In genomic region chr19:49486710-49487276, GRCh38 we compare ENCODE assay signal across 8 cellular contexts. TPM values are rescaled to one million over a fixed set of nuclear protein-coding genes. Genes with fewer than 3 reads are reported as not detected.
A peak's percentile ranks its signal among the peaks of the same experiment; 100 is the strongest.
DNase-seq lines count a peak whose midpoint lies in the region; ATAC-seq, FAIRE-seq and TF ChIP-seq lines count a peak whose summit lies in the region.

No MANE protein-coding gene starts in this region.

- peaks cover 71% of the 10 kb centered on the region for H3K36me3 Mint-ChIP-seq in T-helper 2 cell treated with Interferon-gamma antibody and Interleukin-4, amounts not matched to agents 5 μg/mL and 100 μg/mL, for 36 hours (ENCODE audit: low read depth)
- peaks cover 26% of the 10 kb centered on the region for H3K36me3 Mint-ChIP-seq in activated naive CD8-positive, alpha-beta T cell

- no peak for DNase-seq in T-helper 2 cell treated with Interferon-gamma antibody and Interleukin-4, amounts not matched to agents 5 μg/mL and 100 μg/mL, for 36 hours (ENCODE audit: low spot score)
- DNase-seq in T-helper 2 cell: no peak
- no peak for DNase-seq in HepG2 (ENCODE audit: low spot score)
- DNase-seq in testis: no peak
- DNase-seq in T-helper 9 cell: no peak
- no peak for DNase-seq in NCI-H526 (lab: John Stamatoyannopoulos, UW)
- DNase-seq in A172 (ENCODE audit: low spot score): no peak

- 87% methylated on average over 15 of the region's 23 CpGs for WGBS in HepG2 (ENCODE audit: low lambda C conversion rate)
- WGBS in testis, 2 donors: 41 to 46% methylated on average over 22 to 23 of the region's 23 CpGs

- peak overlapping the region; percentile 94 for H3K27ac Mint-ChIP-seq in T-helper 2 cell treated with Interferon-gamma antibody and Interleukin-4, amounts not matched to agents 5 μg/mL and 100 μg/mL, for 36 hours
- H3K27ac Mint-ChIP-seq in activated naive CD8-positive, alpha-beta T cell: peak overlapping the region; percentile 100

- H3K27me3 ChIP-seq in HepG2 (ENCODE audit: control insufficient read depth in 1 of 2, insufficient read depth in 2 of 2, low read length in 2 of 2): peaks cover 0 to 3% of the 10 kb centered on the region in 2 experiments; a peak in 1 of 5 replicates
- no peaks in the 10 kb centered on the region for H3K27me3 ChIP-seq in testis

- intact Hi-C loops in HepG2 (cut with micrococcal nuclease; ENCODE audit: unreplicated experiment) (no loop called here), testis (cut with DNase I; ENCODE audit: low total_unique reads) (no loop called here)

- POLR2A ChIA-PET in HepG2 (lab: Yijun Ruan, JAX): interaction anchor here (1.4 to 1.6 kb wide), 3 partner anchors 8 to 16 kb away, joined by 3 to 13 read pairs (median 6); partner anchors contain the start of gene RPS11

- no peak for ATAC-seq in HepG2

- H4K20me1 ChIP-seq in HepG2 (ENCODE audit: insufficient read depth, low read length): peaks cover 39% of the 10 kb centered on the region

- TF ChIP-seq POLR2A in HepG2 (IDR thresholded peaks at IDR 0.05; ENCODE audit: insufficient read depth in 1 of 2, low read depth in 2 of 2, low read length in 2 of 2) (no peak), testis (IDR thresholded peaks at IDR 0.05) (no peak)

- no peak for TF ChIP-seq RAD21 in HepG2 (CRISPR knock-in tag; IDR thresholded peaks at IDR 0.05)

- peaks cover 19 to 29% of the 10 kb centered on the region in 2 experiments for H3K36me3 ChIP-seq in HepG2 (replicated peaks in 1 of 2; ENCODE audit: control insufficient read depth in 1 of 2, insufficient read depth in 2 of 2, low read length in 2 of 2)
- no peaks in the 10 kb centered on the region for H3K36me3 ChIP-seq in testis (ENCODE audit: low read depth, missing control alignments)

- in situ Hi-C loops in HepG2 (cut with HindIII; ENCODE audit: extremely low pct_ligation_motif_present, low pct_unique_long_range_greater_than_20kb): no loop called here

- H3K4me1 ChIP-seq in HepG2 (ENCODE audit: insufficient read depth, low read length) (peaks cover 29% of the 10 kb centered on the region), testis (peaks cover 15% of the 10 kb centered on the region)

- peaks cover 3% of the 10 kb centered on the region for H3K27me3 Mint-ChIP-seq in T-helper 2 cell treated with Interferon-gamma antibody and Interleukin-4, amounts not matched to agents 5 μg/mL and 100 μg/mL, for 36 hours (ENCODE audit: low read depth)
- H3K27me3 Mint-ChIP-seq in activated naive CD8-positive, alpha-beta T cell: no peaks in the 10 kb centered on the region

- H3K4me3 ChIP-seq in HepG2 (replicated peaks in 1 of 3; ENCODE audit: insufficient read depth in 1 of 3, low read depth in 2 of 3, low read length in 3 of 3) (peak overlapping the region in 2 of 3 experiments; percentile 50 to 63; a peak in 3 of 6 replicates), testis (peak overlapping the region; percentile 84 to 100)

- TF ChIP-seq CTCF in HepG2 (CRISPR knock-in tag; IDR thresholded peaks at IDR 0.05): no peak
- TF ChIP-seq CTCF in testis (IDR thresholded peaks at IDR 0.05): peak in 1 of 3 experiments; percentile 25

- FAIRE-seq in HepG2 (lab: Jason Lieb, UNC): no peak

- H3K9me3 Mint-ChIP-seq in T-helper 2 cell treated with Interferon-gamma antibody and Interleukin-4, amounts not matched to agents 5 μg/mL and 100 μg/mL, for 36 hours: no peaks in the 10 kb centered on the region
- no peaks in the 10 kb centered on the region for H3K9me3 Mint-ChIP-seq in activated naive CD8-positive, alpha-beta T cell (ENCODE audit: low read depth)

- peaks cover 19% of the 10 kb centered on the region for H3K4me1 Mint-ChIP-seq in T-helper 2 cell treated with Interferon-gamma antibody and Interleukin-4, amounts not matched to agents 5 μg/mL and 100 μg/mL, for 36 hours (ENCODE audit: low read depth)
- peaks cover 30% of the 10 kb centered on the region for H3K4me1 Mint-ChIP-seq in activated naive CD8-positive, alpha-beta T cell (ENCODE audit: low read depth)

- H3K79me2 ChIP-seq in HepG2 (ENCODE audit: insufficient read depth, low read length): peaks cover 37% of the 10 kb centered on the region

- BruUV-seq in HepG2 (replicated peaks; lab: Mats Ljungman, UMichigan): TSS peak; percentile 49

- peak overlapping the region; percentile 70 for H3K27ac ChIP-seq in HepG2 (ENCODE audit: extremely low read length, insufficient read depth, low read length)
- H3K27ac ChIP-seq in testis: peak overlapping the region; percentile 85 to 89

- H3K9ac ChIP-seq in HepG2 (ENCODE audit: insufficient read depth, low read depth, low read length): peak overlapping the region; percentile 82

- H2AFZ ChIP-seq in HepG2 (ENCODE audit: low read length): no peak overlapping the region

- no peak for TF ChIP-seq EP300 in HepG2 (IDR thresholded peaks at IDR 0.05; ENCODE audit: low read depth in 2 of 2, low read length in 2 of 2)
- TF ChIP-seq EP300 in HepG2 (CRISPR knock-in tag; IDR thresholded peaks at IDR 0.05; ENCODE audit: borderline replicate concordance): no peak

- H3K4me2 ChIP-seq in HepG2 (ENCODE audit: low read depth, low read length): peak overlapping the region; percentile 80

- peak overlapping the region; percentile 99 for H3K4me3 Mint-ChIP-seq in T-helper 2 cell treated with Interferon-gamma antibody and Interleukin-4, amounts not matched to agents 5 μg/mL and 100 μg/mL, for 36 hours
- peak overlapping the region; percentile 99 for H3K4me3 Mint-ChIP-seq in activated naive CD8-positive, alpha-beta T cell

- H3K9me3 ChIP-seq in HepG2 (ENCODE audit: low read length) (no peaks in the 10 kb centered on the region), testis (no peaks in the 10 kb centered on the region)

- CTCF ChIA-PET in HepG2 (lab: Yijun Ruan, JAX; ENCODE audit: low intra/inter-chr PET ratio, low total read pairs): no interaction called here

RNA-seq across cellular contexts. Expression of gene RPL13A, which starts 0.6 kb away (rescaled TPM):
- total RNA-seq in HepG2 (2016; rRNA removed; fragmentation: Illumina TruSeq; extraction: Trizol): 2,601 and 3,137 TPM in 2 replicates
- 4,258 and 4,636 TPM in 2 replicates for total RNA-seq in HepG2 (2016; cell fraction: cytosol; rRNA removed; fragmentation: Illumina TruSeq; extraction: Trizol; ENCODE audit: low read depth)
- 2,656 and 3,295 TPM in 2 replicates for total RNA-seq in HepG2 (2016; cell fraction: insoluble cytoplasmic fraction; rRNA removed; fragmentation: Illumina TruSeq; extraction: Trizol)
- 7,013 and 7,095 TPM in 2 replicates for total RNA-seq in HepG2 (2016; cell fraction: membrane; rRNA removed; fragmentation: Illumina TruSeq; extraction: Trizol)
- 1,096 and 1,183 TPM in 2 replicates for total RNA-seq in HepG2 (2016; cell fraction: nucleus; rRNA removed; fragmentation: Illumina TruSeq; extraction: Trizol)
- 3,407 and 3,954 TPM in 2 replicates for polyA plus RNA-seq in HepG2 (2011; rRNA removed)
- 2,986 and 5,309 TPM in 2 replicates for polyA plus RNA-seq in HepG2 (2011; cell fraction: cytosol; rRNA removed)
- 2,708 and 2,782 TPM in 2 replicates for polyA plus RNA-seq in HepG2 (2011; cell fraction: nucleus; rRNA removed)
- 2,954 and 4,264 TPM in 2 replicates for polyA plus RNA-seq in HepG2 (2012)
- 5,376 and 5,987 TPM in 2 replicates for polyA plus RNA-seq in HepG2 (2016; cell fraction: cytosol; fragmentation: Illumina TruSeq; extraction: Trizol; ENCODE audit: low read depth)
- polyA plus RNA-seq in HepG2 (2016; cell fraction: insoluble cytoplasmic fraction; fragmentation: Illumina TruSeq; extraction: Trizol; ENCODE audit: low read depth): 3,762 and 3,802 TPM in 2 replicates
- polyA plus RNA-seq in HepG2 (2016; cell fraction: membrane; fragmentation: Illumina TruSeq; extraction: Trizol; ENCODE audit: low read depth): 7,707 and 8,057 TPM in 2 replicates
- polyA plus RNA-seq in HepG2 (2016; cell fraction: nucleus; fragmentation: Illumina TruSeq; extraction: Trizol; ENCODE audit: insufficient read depth, low read depth): 2,294 and 2,333 TPM in 2 replicates
- 2,394 and 2,613 TPM in 2 replicates for polyA minus RNA-seq in HepG2 (2011; rRNA and poly(A)+ RNA removed; ENCODE audit: low replicate concordance)
- polyA minus RNA-seq in HepG2 (2011; cell fraction: cytosol; rRNA and poly(A)+ RNA removed): 898 and 937 TPM in 2 replicates
- 1,540 and 1,647 TPM in 2 replicates for polyA minus RNA-seq in HepG2 (2011; cell fraction: nucleus; rRNA and poly(A)+ RNA removed)
- total RNA-seq in testis: 1,000 to 10,000 TPM; 1,063 to 1,721 TPM
- 1,193 TPM for polyA plus RNA-seq in testis (ENCODE audit: insufficient read depth, low read depth, low replicate concordance)
- 1,452 and 1,525 TPM in 2 replicates for total RNA-seq in A172 (2014; rRNA removed; shearing (Covaris generic))

RNA-seq across cellular contexts. Expression of gene RPS11, which starts 9.4 kb away (rescaled TPM):
- total RNA-seq in HepG2 (2016; rRNA removed; fragmentation: Illumina TruSeq; extraction: Trizol) (2,345 and 2,734 TPM in 2 replicates), testis (1,000 to 10,000 TPM; 1,958 to 3,437 TPM)
- 3,922 and 3,962 TPM in 2 replicates for total RNA-seq in HepG2 (2016; cell fraction: cytosol; rRNA removed; fragmentation: Illumina TruSeq; extraction: Trizol; ENCODE audit: low read depth)
- total RNA-seq in HepG2 (2016; cell fraction: insoluble cytoplasmic fraction; rRNA removed; fragmentation: Illumina TruSeq; extraction: Trizol): 2,320 and 2,893 TPM in 2 replicates
- total RNA-seq in HepG2 (2016; cell fraction: membrane; rRNA removed; fragmentation: Illumina TruSeq; extraction: Trizol): 5,292 and 5,634 TPM in 2 replicates
- total RNA-seq in HepG2 (2016; cell fraction: nucleus; rRNA removed; fragmentation: Illumina TruSeq; extraction: Trizol): 817 and 896 TPM in 2 replicates
- polyA plus RNA-seq in HepG2 (2011; rRNA removed) (2,839 and 2,896 TPM in 2 replicates), testis (ENCODE audit: insufficient read depth, low read depth, low replicate concordance) (2,108 TPM)
- polyA plus RNA-seq in HepG2 (2011; cell fraction: cytosol; rRNA removed): 6,087 and 6,094 TPM in 2 replicates
- 1,822 and 1,919 TPM in 2 replicates for polyA plus RNA-seq in HepG2 (2011; cell fraction: nucleus; rRNA removed)
- 3,444 and 3,595 TPM in 2 replicates for polyA plus RNA-seq in HepG2 (2012)
- 4,821 and 5,462 TPM in 2 replicates for polyA plus RNA-seq in HepG2 (2016; cell fraction: cytosol; fragmentation: Illumina TruSeq; extraction: Trizol; ENCODE audit: low read depth)
- polyA plus RNA-seq in HepG2 (2016; cell fraction: insoluble cytoplasmic fraction; fragmentation: Illumina TruSeq; extraction: Trizol; ENCODE audit: low read depth): 3,269 and 3,282 TPM in 2 replicates
- 6,240 and 6,461 TPM in 2 replicates for polyA plus RNA-seq in HepG2 (2016; cell fraction: membrane; fragmentation: Illumina TruSeq; extraction: Trizol; ENCODE audit: low read depth)
- polyA plus RNA-seq in HepG2 (2016; cell fraction: nucleus; fragmentation: Illumina TruSeq; extraction: Trizol; ENCODE audit: insufficient read depth, low read depth): 1,822 and 1,918 TPM in 2 replicates
- polyA minus RNA-seq in HepG2 (2011; rRNA and poly(A)+ RNA removed; ENCODE audit: low replicate concordance): 1,415 and 1,765 TPM in 2 replicates
- 470 and 550 TPM in 2 replicates for polyA minus RNA-seq in HepG2 (2011; cell fraction: cytosol; rRNA and poly(A)+ RNA removed)
- 202 and 266 TPM in 2 replicates for polyA minus RNA-seq in HepG2 (2011; cell fraction: nucleus; rRNA and poly(A)+ RNA removed)
- 2,104 and 3,140 TPM in 2 replicates for total RNA-seq in A172 (2014; rRNA removed; shearing (Covaris generic))

RNA-seq across cellular contexts. Expression of gene FLT3LG, which starts 12.8 kb away (rescaled TPM):
- total RNA-seq in HepG2 (2016; rRNA removed; fragmentation: Illumina TruSeq; extraction: Trizol) (0.58 and 1.5 TPM in 2 replicates), testis (1 to 10 TPM; 3.0 to 4.6 TPM)
- total RNA-seq in HepG2 (2016; cell fraction: cytosol; rRNA removed; fragmentation: Illumina TruSeq; extraction: Trizol; ENCODE audit: low read depth): 2.3 and 2.9 TPM in 2 replicates
- 0.67 and 1.4 TPM in 2 replicates for total RNA-seq in HepG2 (2016; cell fraction: insoluble cytoplasmic fraction; rRNA removed; fragmentation: Illumina TruSeq; extraction: Trizol)
- total RNA-seq in HepG2 (2016; cell fraction: membrane; rRNA removed; fragmentation: Illumina TruSeq; extraction: Trizol): 2.2 and 2.3 TPM in 2 replicates
- 1.3 and 2.9 TPM in 2 replicates for total RNA-seq in HepG2 (2016; cell fraction: nucleus; rRNA removed; fragmentation: Illumina TruSeq; extraction: Trizol)
- polyA plus RNA-seq in HepG2 (2011; rRNA removed) (2.6 and 3.0 TPM in 2 replicates), testis (ENCODE audit: insufficient read depth, low read depth, low replicate concordance) (7.1 TPM)
- 1.1 and 1.7 TPM in 2 replicates for polyA plus RNA-seq in HepG2 (2011; cell fraction: cytosol; rRNA removed)
- 5.2 and 6.9 TPM in 2 replicates for polyA plus RNA-seq in HepG2 (2011; cell fraction: nucleus; rRNA removed)
- 2.0 and 4.6 TPM in 2 replicates for polyA plus RNA-seq in HepG2 (2012)
- polyA plus RNA-seq in HepG2 (2016; cell fraction: cytosol; fragmentation: Illumina TruSeq; extraction: Trizol; ENCODE audit: low read depth): 4.2 and 4.4 TPM in 2 replicates
- 2.3 and 2.4 TPM in 2 replicates for polyA plus RNA-seq in HepG2 (2016; cell fraction: insoluble cytoplasmic fraction; fragmentation: Illumina TruSeq; extraction: Trizol; ENCODE audit: low read depth)
- polyA plus RNA-seq in HepG2 (2016; cell fraction: membrane; fragmentation: Illumina TruSeq; extraction: Trizol; ENCODE audit: low read depth): 2.5 and 3.6 TPM in 2 replicates
- polyA plus RNA-seq in HepG2 (2016; cell fraction: nucleus; fragmentation: Illumina TruSeq; extraction: Trizol; ENCODE audit: insufficient read depth, low read depth): 7.4 and 8.8 TPM in 2 replicates
- 1.2 and 1.7 TPM in 2 replicates for polyA minus RNA-seq in HepG2 (2011; rRNA and poly(A)+ RNA removed; ENCODE audit: low replicate concordance)
- polyA minus RNA-seq in HepG2 (2011; cell fraction: cytosol; rRNA and poly(A)+ RNA removed): 0.79 and 2.5 TPM in 2 replicates
- 0.90 and 1.1 TPM in 2 replicates for polyA minus RNA-seq in HepG2 (2011; cell fraction: nucleus; rRNA and poly(A)+ RNA removed)
- 4.7 and 6.2 TPM in 2 replicates for total RNA-seq in A172 (2014; rRNA removed; shearing (Covaris generic))

RNA-seq across cellular contexts. Expression of gene FCGRT, which starts 25.7 kb away (rescaled TPM):
- total RNA-seq in HepG2 (2016; rRNA removed; fragmentation: Illumina TruSeq; extraction: Trizol) (124 and 225 TPM in 2 replicates), testis (10 to 100 TPM; 52.8 to 76.9 TPM)
- 222 and 258 TPM in 2 replicates for total RNA-seq in HepG2 (2016; cell fraction: cytosol; rRNA removed; fragmentation: Illumina TruSeq; extraction: Trizol; ENCODE audit: low read depth)
- 102 and 228 TPM in 2 replicates for total RNA-seq in HepG2 (2016; cell fraction: insoluble cytoplasmic fraction; rRNA removed; fragmentation: Illumina TruSeq; extraction: Trizol)
- 261 and 289 TPM in 2 replicates for total RNA-seq in HepG2 (2016; cell fraction: membrane; rRNA removed; fragmentation: Illumina TruSeq; extraction: Trizol)
- total RNA-seq in HepG2 (2016; cell fraction: nucleus; rRNA removed; fragmentation: Illumina TruSeq; extraction: Trizol): 141 and 165 TPM in 2 replicates
- polyA plus RNA-seq in HepG2 (2011; rRNA removed) (121 and 149 TPM in 2 replicates), testis (ENCODE audit: insufficient read depth, low read depth, low replicate concordance) (130 TPM)
- polyA plus RNA-seq in HepG2 (2011; cell fraction: cytosol; rRNA removed): 105 and 151 TPM in 2 replicates
- polyA plus RNA-seq in HepG2 (2011; cell fraction: nucleus; rRNA removed): 256 and 257 TPM in 2 replicates
- 143 and 177 TPM in 2 replicates for polyA plus RNA-seq in HepG2 (2012)
- 245 and 266 TPM in 2 replicates for polyA plus RNA-seq in HepG2 (2016; cell fraction: cytosol; fragmentation: Illumina TruSeq; extraction: Trizol; ENCODE audit: low read depth)
- 107 and 130 TPM in 2 replicates for polyA plus RNA-seq in HepG2 (2016; cell fraction: insoluble cytoplasmic fraction; fragmentation: Illumina TruSeq; extraction: Trizol; ENCODE audit: low read depth)
- polyA plus RNA-seq in HepG2 (2016; cell fraction: membrane; fragmentation: Illumina TruSeq; extraction: Trizol; ENCODE audit: low read depth): 257 and 263 TPM in 2 replicates
- polyA plus RNA-seq in HepG2 (2016; cell fraction: nucleus; fragmentation: Illumina TruSeq; extraction: Trizol; ENCODE audit: insufficient read depth, low read depth): 289 and 295 TPM in 2 replicates
- polyA minus RNA-seq in HepG2 (2011; rRNA and poly(A)+ RNA removed; ENCODE audit: low replicate concordance): 0.65 and 115 TPM in 2 replicates
- polyA minus RNA-seq in HepG2 (2011; cell fraction: cytosol; rRNA and poly(A)+ RNA removed): 72.8 and 82.9 TPM in 2 replicates
- 27.6 and 29.2 TPM in 2 replicates for polyA minus RNA-seq in HepG2 (2011; cell fraction: nucleus; rRNA and poly(A)+ RNA removed)
- total RNA-seq in A172 (2014; rRNA removed; shearing (Covaris generic)): 0.17 and 0.77 TPM in 2 replicates

RNA-seq across cellular contexts. Expression of gene ALDH16A1, which starts 33.8 kb away (rescaled TPM):
- total RNA-seq in HepG2 (2016; rRNA removed; fragmentation: Illumina TruSeq; extraction: Trizol) (29.6 and 34.9 TPM in 2 replicates), testis (10 to 100 TPM; 22.4 to 24.7 TPM)
- 2.5 and 3.4 TPM in 2 replicates for total RNA-seq in HepG2 (2016; cell fraction: cytosol; rRNA removed; fragmentation: Illumina TruSeq; extraction: Trizol; ENCODE audit: low read depth)
- 27.6 and 38.2 TPM in 2 replicates for total RNA-seq in HepG2 (2016; cell fraction: insoluble cytoplasmic fraction; rRNA removed; fragmentation: Illumina TruSeq; extraction: Trizol)
- 6.3 and 7.8 TPM in 2 replicates for total RNA-seq in HepG2 (2016; cell fraction: membrane; rRNA removed; fragmentation: Illumina TruSeq; extraction: Trizol)
- 15.0 and 23.1 TPM in 2 replicates for total RNA-seq in HepG2 (2016; cell fraction: nucleus; rRNA removed; fragmentation: Illumina TruSeq; extraction: Trizol)
- polyA plus RNA-seq in HepG2 (2011; rRNA removed) (8.4 and 9.2 TPM in 2 replicates), testis (ENCODE audit: insufficient read depth, low read depth, low replicate concordance) (8.5 TPM)
- 6.8 and 16.2 TPM in 2 replicates for polyA plus RNA-seq in HepG2 (2011; cell fraction: cytosol; rRNA removed)
- polyA plus RNA-seq in HepG2 (2011; cell fraction: nucleus; rRNA removed): 31.7 and 40.0 TPM in 2 replicates
- polyA plus RNA-seq in HepG2 (2012): 7.6 and 9.2 TPM in 2 replicates
- polyA plus RNA-seq in HepG2 (2016; cell fraction: cytosol; fragmentation: Illumina TruSeq; extraction: Trizol; ENCODE audit: low read depth): 1.7 and 2.8 TPM in 2 replicates
- 25.4 and 29.9 TPM in 2 replicates for polyA plus RNA-seq in HepG2 (2016; cell fraction: insoluble cytoplasmic fraction; fragmentation: Illumina TruSeq; extraction: Trizol; ENCODE audit: low read depth)
- polyA plus RNA-seq in HepG2 (2016; cell fraction: membrane; fragmentation: Illumina TruSeq; extraction: Trizol; ENCODE audit: low read depth): 3.2 and 4.3 TPM in 2 replicates
- polyA plus RNA-seq in HepG2 (2016; cell fraction: nucleus; fragmentation: Illumina TruSeq; extraction: Trizol; ENCODE audit: insufficient read depth, low read depth): 40.8 and 41.9 TPM in 2 replicates
- 16.3 and 53.3 TPM in 2 replicates for polyA minus RNA-seq in HepG2 (2011; rRNA and poly(A)+ RNA removed; ENCODE audit: low replicate concordance)
- polyA minus RNA-seq in HepG2 (2011; cell fraction: cytosol; rRNA and poly(A)+ RNA removed): 13.7 and 17.8 TPM in 2 replicates
- 3.6 and 4.4 TPM in 2 replicates for polyA minus RNA-seq in HepG2 (2011; cell fraction: nucleus; rRNA and poly(A)+ RNA removed)
- 41.6 and 47.0 TPM in 2 replicates for total RNA-seq in A172 (2014; rRNA removed; shearing (Covaris generic))
